1 cellular context compared by ENCODE assay signal in genomic region chr4:70839537-70840093, GRCh38.
TF ChIP-seq lines count a peak whose summit lies in the region.

GRSF1 (minus strand) TSS chr4:70839890; CDS start chr4:70839827, 63 bp downstream.

TF ChIP-seq in K562, 482 proteins besides CTCF, POLR2A, EP300 and RAD21 (continued from another document and continues in another):
- TF ChIP-seq ZNF592 (IDR thresholded peaks at IDR 0.05) (peak; percentile 58; the same call in 1 of the 2 replicates), ETV5 (CRISPR knock-in tag; IDR thresholded peaks at IDR 0.05; ENCODE audit: low read depth) (peak; percentile 46; the same call in 1 of the 2 replicates), GABPA (tag; conservative IDR thresholded peaks at IDR 0.05; ENCODE audit: low read depth) (peak; percentile 89), GTF2B (IDR thresholded peaks at IDR 0.05; ENCODE audit: extremely low read depth, insufficient read length) (no peak), RNF219 (CRISPR knock-in tag; IDR thresholded peaks at IDR 0.05) (no peak), ZNF512 (tag; IDR thresholded peaks at IDR 0.05) (no peak), FOXK1 (CRISPR knock-in tag; IDR thresholded peaks at IDR 0.05; ENCODE audit: borderline replicate concordance) (no peak), ZNF639 (CRISPR knock-in tag; conservative IDR thresholded peaks at IDR 0.05 in 1 of 2, IDR thresholded peaks at IDR 0.05 in 1 of 2) (no peak), BRF1 (IDR thresholded peaks at IDR 0.05; ENCODE audit: borderline replicate concordance, extremely low read depth, insufficient read length) (no peak), CLOCK (CRISPR knock-in tag; IDR thresholded peaks at IDR 0.05; ENCODE audit: borderline replicate concordance) (no peak), POLR3A (IDR thresholded peaks at IDR 0.05; ENCODE audit: borderline replicate concordance, extremely low read depth, insufficient read depth, insufficient read length) (no peak), ZNF740 (CRISPR knock-in tag; IDR thresholded peaks at IDR 0.05) (peak; percentile 60; the same call in 1 of the 2 replicates), ZNF740 (tag; IDR thresholded peaks at IDR 0.05) (no peak), MCM5 (IDR thresholded peaks at IDR 0.05; ENCODE audit: low read depth) (no peak), KLF1 (tag; IDR thresholded peaks at IDR 0.05) (0 out of 2 replicates have a peak, but pooled peaks have one; percentile 36), ILF3 (IDR thresholded peaks at IDR 0.05; ENCODE audit: borderline replicate concordance) (peak; percentile 78; the same call in 1 of the 2 replicates), RB1 (IDR thresholded peaks at IDR 0.05; ENCODE audit: low read depth) (0 out of 2 replicates have a peak, but pooled peaks have one; percentile 40), ETS1 (conservative IDR thresholded peaks at IDR 0.05; ENCODE audit: control insufficient read depth, low read depth, low read length) (peak; percentile 85), RBBP5 (IDR thresholded peaks at IDR 0.05; ENCODE audit: borderline replicate concordance, insufficient read depth, low read length, poor library complexity, severe bottlenecking) (peak; percentile 47), ATF2 (CRISPR knock-in tag; IDR thresholded peaks at IDR 0.05) (no peak), NR3C1 (CRISPR knock-in tag; IDR thresholded peaks at IDR 0.05) (no peak), BRD4 (IDR thresholded peaks at IDR 0.05) (no peak), ZEB2 (IDR thresholded peaks at IDR 0.05) (no peak), SMARCE1 (IDR thresholded peaks at IDR 0.05) (no peak), ZBTB33 (CRISPR knock-in tag; IDR thresholded peaks at IDR 0.05) (peak; percentile 53), CHAMP1 (IDR thresholded peaks at IDR 0.05) (no peak), VEZF1 (CRISPR knock-in tag; IDR thresholded peaks at IDR 0.05) (peak; percentile 96), JUN (IDR thresholded peaks at IDR 0.05; ENCODE audit: borderline replicate concordance, low read depth, low read length) (0 out of 2 replicates have a peak, but pooled peaks have one; percentile 8), JUN (CRISPR knock-in tag; IDR thresholded peaks at IDR 0.05; ENCODE audit: borderline replicate concordance) (0 out of 2 replicates have a peak, but pooled peaks have one; percentile 10)
